Comparison of ENCODE assay signal across 8 cellular contexts in the genomic region with DNA sequence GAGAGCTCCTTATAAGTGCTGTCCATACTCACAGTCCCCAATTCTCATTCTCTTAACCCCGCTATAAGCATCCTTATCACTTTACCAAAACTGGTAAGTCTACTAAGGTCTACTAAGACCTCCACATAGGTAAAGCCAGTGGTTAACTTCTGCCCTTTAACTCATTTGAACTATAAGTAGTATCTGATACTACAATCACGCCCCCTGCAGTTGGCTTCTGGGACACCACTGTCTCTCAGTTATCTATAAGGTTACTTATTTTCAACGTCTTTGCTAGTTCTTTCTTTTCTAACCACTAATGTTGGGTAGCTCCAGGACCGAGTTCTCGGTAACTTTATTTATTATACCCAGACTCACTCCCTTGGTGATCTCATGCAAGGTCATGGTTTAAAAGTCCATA.
DNase-seq lines count a peak whose midpoint lies in the region; ATAC-seq and TF ChIP-seq lines count a peak whose summit lies in the region.

No MANE protein-coding gene starts in this region.

- no peak overlapping the region for H3K4me2 ChIP-seq in Karpas-422 (ENCODE audit: low read depth, low read length, poor library complexity, severe bottlenecking)

- TF ChIP-seq CTCF in GM12864 (IDR thresholded peaks at IDR 0.05; ENCODE audit: low read depth, low read length, missing control alignments), result peak; percentile 38
- peak; percentile 18 for TF ChIP-seq CTCF in liver (IDR thresholded peaks at IDR 0.05; ENCODE audit: low read depth, low read length, missing input control)

- H3K9me2 ChIP-seq in Karpas-422 (replicated peaks; ENCODE audit: insufficient read depth, low read length), result no peaks in the 10 kb centered on the region

- WGBS in liver, result 80% methylated on average over 5 of the region's 5 CpGs

- no peaks in the 10 kb centered on the region for H4K20me1 ChIP-seq in Karpas-422 (ENCODE audit: insufficient read depth, low read depth, low read length)

- H3K79me2 ChIP-seq in Karpas-422 (ENCODE audit: low read length), result no peaks in the 10 kb centered on the region

- H2AFZ ChIP-seq in Karpas-422 (ENCODE audit: low read length), result no peak overlapping the region

- no peak for DNase-seq in GM12864 (ENCODE audit: low read depth)
- DNase-seq in Karpas-422, result peak; percentile 64
- DNase-seq in activated T-cell treated with anti-CD3 and anti-CD28 coated beads for 48 hours (ENCODE audit: low read depth), result peak; percentile 23
- DNase-seq in NCI-H2029 (lab: John Stamatoyannopoulos, UW), result no peak
- DNase-seq in AG08396 (ENCODE audit: low spot score), result no peak

- ATAC-seq in GM18517 (IDR thresholded peaks at IDR 0.05; ENCODE audit: unreplicated experiment) (no peak), HG02623 (IDR thresholded peaks at IDR 0.05; ENCODE audit: unreplicated experiment) (no peak)

- H3K9ac ChIP-seq in Karpas-422 (ENCODE audit: low read length) (no peak overlapping the region), liver (ENCODE audit: low read depth in 1 of 2, low read length in 2 of 2) (no peak overlapping the region)

- H3K4me1 ChIP-seq in Karpas-422 (ENCODE audit: low read length) (no peaks in the 10 kb centered on the region), liver (ENCODE audit: control insufficient read depth in 4 of 4, insufficient read depth in 4 of 4, low read length in 3 of 4) (no peaks in the 10 kb centered on the region)

- H3K36me3 ChIP-seq in Karpas-422 (ENCODE audit: insufficient read depth, low read length) (no peaks in the 10 kb centered on the region), liver (ENCODE audit: control insufficient read depth in 4 of 4, insufficient read depth in 3 of 4, low read depth in 1 of 4, low read length in 3 of 4) (no peaks in the 10 kb centered on the region)

- H3K4me3 ChIP-seq in GM12864 (ENCODE audit: low read depth, low read length) (no peak overlapping the region), Karpas-422 (ENCODE audit: low read length) (no peak overlapping the region), liver (ENCODE audit: low read depth in 1 of 3, low read length in 3 of 3) (no peak overlapping the region)

- H3K9me3 ChIP-seq in Karpas-422 (ENCODE audit: low read length) (no peaks in the 10 kb centered on the region), liver (ENCODE audit: control insufficient read depth in 4 of 4, low read length in 3 of 4) (no peaks in the 10 kb centered on the region)

- H3K27me3 ChIP-seq in Karpas-422 (ENCODE audit: low read length), result no peaks in the 10 kb centered on the region
- H3K27me3 ChIP-seq in liver (ENCODE audit: control insufficient read depth in 4 of 4, insufficient read depth in 4 of 4, low read length in 3 of 4), result no peaks in the 10 kb centered on the region

- H3K27ac ChIP-seq in Karpas-422 (ENCODE audit: low read length) (no peak overlapping the region), liver (ENCODE audit: low read depth in 1 of 2, low read length in 2 of 2) (no peak overlapping the region)

- TF ChIP-seq RAD21 in liver (IDR thresholded peaks at IDR 0.05), result peak in 1 of 2 donors; percentile 35

TF ChIP-seq in liver, 16 proteins besides CTCF, POLR2A, EP300 and RAD21:
- no peak for TF ChIP-seq HNF4A (conservative IDR thresholded peaks at IDR 0.05)
- TF ChIP-seq NR2F2 (IDR thresholded peaks at IDR 0.05), result no peak
- TF ChIP-seq, protein P1, sequence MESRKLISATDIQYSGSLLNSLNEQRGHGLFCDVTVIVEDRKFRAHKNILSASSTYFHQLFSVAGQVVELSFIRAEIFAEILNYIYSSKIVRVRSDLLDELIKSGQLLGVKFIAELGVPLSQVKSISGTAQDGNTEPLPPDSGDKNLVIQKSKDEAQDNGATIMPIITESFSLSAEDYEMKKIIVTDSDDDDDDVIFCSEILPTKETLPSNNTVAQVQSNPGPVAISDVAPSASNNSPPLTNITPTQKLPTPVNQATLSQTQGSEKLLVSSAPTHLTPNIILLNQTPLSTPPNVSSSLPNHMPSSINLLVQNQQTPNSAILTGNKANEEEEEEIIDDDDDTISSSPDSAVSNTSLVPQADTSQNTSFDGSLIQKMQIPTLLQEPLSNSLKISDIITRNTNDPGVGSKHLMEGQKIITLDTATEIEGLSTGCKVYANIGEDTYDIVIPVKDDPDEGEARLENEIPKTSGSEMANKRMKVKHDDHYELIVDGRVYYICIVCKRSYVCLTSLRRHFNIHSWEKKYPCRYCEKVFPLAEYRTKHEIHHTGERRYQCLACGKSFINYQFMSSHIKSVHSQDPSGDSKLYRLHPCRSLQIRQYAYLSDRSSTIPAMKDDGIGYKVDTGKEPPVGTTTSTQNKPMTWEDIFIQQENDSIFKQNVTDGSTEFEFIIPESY (IDR thresholded peaks at IDR 0.05), result no peak
- no peak for TF ChIP-seq RXRA (IDR thresholded peaks at IDR 0.05)
- TF ChIP-seq SP1 (IDR thresholded peaks at IDR 0.05), result no peak
- TF ChIP-seq TAF1 (conservative IDR thresholded peaks at IDR 0.05), result no peak
- no peak for TF ChIP-seq EGR1 (IDR thresholded peaks at IDR 0.05; ENCODE audit: low read depth in 2 of 2)
- TF ChIP-seq FOXA1 (IDR thresholded peaks at IDR 0.05), result no peak
- TF ChIP-seq GABPA (IDR thresholded peaks at IDR 0.05 in 1 of 2, conservative IDR thresholded peaks at IDR 0.05 in 1 of 2), result no peak
- TF ChIP-seq JUND (IDR thresholded peaks at IDR 0.05), result no peak
- TF ChIP-seq HNF4G (IDR thresholded peaks at IDR 0.05), result no peak

Comparison
In these comparisons a context has a peak if more than half of its experiments do, and no peak if none do; other contexts are left out.
1. DNase-seq: peak in Karpas-422 (single experiment) and activated T-cell treated with anti-CD3 and anti-CD28 coated beads for 48 hours (single experiment); none in GM12864 (single experiment), NCI-H2029 (single experiment) and AG08396 (single experiment).